Comparison of ENCODE assay signal across 8 cellular contexts in the genomic region with DNA sequence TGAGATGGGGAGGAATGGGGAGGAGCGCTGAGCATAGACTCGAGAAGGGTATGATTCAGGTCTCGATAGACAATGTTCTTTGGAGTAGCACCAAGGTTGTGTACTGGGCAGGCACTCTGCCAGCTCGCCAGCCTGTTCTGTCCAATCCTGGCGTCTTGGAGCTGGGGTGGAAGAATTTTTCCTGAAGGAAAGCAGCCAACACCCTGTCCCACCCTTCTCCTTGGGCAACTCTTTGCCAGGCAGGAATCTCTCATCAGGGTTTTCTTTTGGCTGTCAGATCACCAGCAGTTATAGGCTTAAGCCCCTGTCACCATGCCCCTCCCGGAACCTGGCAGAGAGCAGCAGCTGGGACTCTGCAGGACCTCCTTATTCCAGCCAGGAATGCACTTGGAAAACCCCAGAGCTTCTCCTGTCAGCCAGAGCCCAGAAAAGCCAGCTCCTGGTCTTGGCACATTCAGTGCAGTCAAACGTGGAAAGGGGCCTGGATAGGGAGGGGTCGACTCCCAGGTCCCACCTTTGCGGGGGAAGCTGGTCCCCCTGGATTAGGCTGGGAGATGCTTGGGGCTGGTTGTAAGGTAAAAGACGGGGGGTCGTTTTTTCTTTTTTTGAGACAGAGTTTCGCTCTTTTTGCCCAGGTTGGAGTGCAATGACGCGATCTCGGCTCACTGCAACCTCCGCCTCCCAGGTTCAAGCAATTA. TPM values are rescaled to one million over a fixed set of nuclear protein-coding genes. Genes with fewer than 3 reads are reported as not detected.
A peak's percentile ranks its signal among the peaks of the same experiment; 100 is the strongest.
DNase-seq lines count a peak whose midpoint lies in the region; ATAC-seq and TF ChIP-seq lines count a peak whose summit lies in the region.

No MANE protein-coding gene starts in this region.

- peak overlapping the region in 1 of 2 donors; percentile 90 for H3K9ac ChIP-seq in duodenal mucosa (ENCODE audit: low read depth in 1 of 2, low read length in 2 of 2)

- no peaks in the 10 kb centered on the region for H3K9me3 ChIP-seq in duodenal mucosa (ENCODE audit: control insufficient read depth in 1 of 2, low read length in 2 of 2)

- in situ Hi-C loops in GM13977 (cut with MboI; ENCODE audit: low pct_unique_long_range_greater_than_20kb, low sequenced_read_pairs, unreplicated experiment) = no loop called here

- peak overlapping the region; percentile 40 to 84 for H3K4me3 ChIP-seq in duodenal mucosa (ENCODE audit: low read depth in 1 of 2, low read length in 2 of 2)

- peak; percentile 35 for DNase-seq in D341Med (ENCODE audit: low spot score)
- peak; percentile 57 for DNase-seq in NCI-H69 (lab: John Stamatoyannopoulos, UW)
- DNase-seq in omental fat pad (ENCODE audit: low spot score) = no peak
- DNase-seq in DMS53 (lab: John Stamatoyannopoulos, UW) = no peak
- DNase-seq in GM13977 (ENCODE audit: low spot score) = no peak

- H3K27ac ChIP-seq in duodenal mucosa (ENCODE audit: low read depth, low read length) = peak overlapping the region; percentile 22

- peaks cover 9% of the 10 kb centered on the region in 2 donors for H3K4me1 ChIP-seq in duodenal mucosa (ENCODE audit: control insufficient read depth in 1 of 2, insufficient read depth in 2 of 2, low read length in 2 of 2)

- ATAC-seq in omental fat pad (ENCODE audit: low FRiP score) (peak; percentile 69), HG02885 (IDR thresholded peaks at IDR 0.05; ENCODE audit: poor library complexity, unreplicated experiment) (no peak), GM21529 (IDR thresholded peaks at IDR 0.05; ENCODE audit: unreplicated experiment) (no peak)

- H3K36me3 ChIP-seq in duodenal mucosa (ENCODE audit: control insufficient read depth in 1 of 2, insufficient read depth in 2 of 2, low read length in 2 of 2) = no peaks in the 10 kb centered on the region

- no peaks in the 10 kb centered on the region for H3K27me3 ChIP-seq in duodenal mucosa (ENCODE audit: control insufficient read depth in 1 of 2, insufficient read depth in 2 of 2, low read length in 2 of 2)

- TF ChIP-seq CTCF in omental fat pad (IDR thresholded peaks at IDR 0.05) (no peak), GM13977 (IDR thresholded peaks at IDR 0.05; ENCODE audit: extremely low read depth, insufficient read depth, missing control alignments) (no peak)

RNA-seq across cellular contexts. Expression of a gene that starts 14.4 kb away (rescaled TPM):
- 10 to 100 TPM in 2 of 4 donors, 1 to 10 TPM in 2; 1.6 to 14.4 (median 8.6) TPM for total RNA-seq in omental fat pad

Comparison
In these comparisons a context has a peak if more than half of its experiments do, and no peak if none do; other contexts are left out.
1. DNase-seq: peak in D341Med (single experiment) and NCI-H69 (single experiment); none in omental fat pad (single experiment), DMS53 (single experiment) and GM13977 (single experiment).